In genomic region chr11:33017478-33017877, GRCh38 we compare ENCODE assay signal across 16 cellular contexts. TPM values are rescaled to one million over a fixed set of nuclear protein-coding genes. Genes with fewer than 3 reads are reported as not detected.
DNase-seq lines count a peak whose midpoint lies in the region; ATAC-seq, FAIRE-seq and TF ChIP-seq lines count a peak whose summit lies in the region.
"Had no signal": no experiment of that assay in that cellular context is flagged by ENCODE, and none has a peak within 500 bp of the region (broad histone marks: within the 10 kb centered on the region; RNA-seq: fewer than 3 reads in every experiment).

No MANE protein-coding gene starts in this region.

- no peak overlapping the region for H2AK5ac ChIP-seq in H9 (ENCODE audit: insufficient read length, low read length)

- no peak overlapping the region for H2BK20ac ChIP-seq in H9 (ENCODE audit: low read depth, low read length, poor library complexity, severe bottlenecking)

- TF ChIP-seq CTCF in H9 (conservative IDR thresholded peaks at IDR 0.05): no peak
- TF ChIP-seq CTCF in Peyer's patch (IDR thresholded peaks at IDR 0.05): no peak
- TF ChIP-seq CTCF in glutamatergic neuron (IDR thresholded peaks at IDR 0.05; ENCODE audit: partially characterized antibody, unreplicated experiment): no peak
- no peak for TF ChIP-seq CTCF in pancreas (IDR thresholded peaks at IDR 0.05)

- H3K79me1 ChIP-seq in H9 (ENCODE audit: insufficient read depth, low read depth, low read length, poor library complexity, severe bottlenecking): no peaks in the 10 kb centered on the region

- H3K27ac ChIP-seq in H9 (ENCODE audit: insufficient read length, low read depth, low read length) (no peak overlapping the region), Peyer's patch (peak overlapping the region in 3 of 4 donors; percentile 7 to 76 (median 48)), pancreas (no peak overlapping the region)

- no peak overlapping the region for H3K4me2 ChIP-seq in H9 (ENCODE audit: insufficient read depth, insufficient read length, low read length)

- H3K9me3 Mint-ChIP-seq in H9 (no peaks in the 10 kb centered on the region), glutamatergic neuron (ENCODE audit: unreplicated experiment) (peaks cover 13% of the 10 kb centered on the region)
- no peaks in the 10 kb centered on the region for H3K9me3 Mint-ChIP-seq in activated T-cell treated with anti-CD3 and anti-CD28 coated beads, Interleukin-2, amount 50 U/mL, for 72 hours
- H3K9me3 Mint-ChIP-seq: activated naive CD4-positive, alpha-beta T cell treated with anti-CD3 and anti-CD28 coated beads, Interleukin-2, amount 50 U/mL, for 72 hours had no signal

- DNase-seq in H9 (no peak), Peyer's patch (no peak), glutamatergic neuron (no peak), pancreas (no peak), T-helper 1 cell (no peak)
- no peak for DNase-seq in activated T-cell treated with anti-CD3 and anti-CD28 coated beads, Interleukin-2, amount 50 U/mL, for 72 hours
- DNase-seq: activated CD4-positive, alpha-beta T cell treated with anti-CD3 and anti-CD28 coated beads for 4 hours; BE2C; DMS79; KG1; T-helper 17 cell had no signal

- WGBS in H9 (ENCODE audit: extremely low coverage, insufficient read length, low lambda C conversion rate): no CpG with 5 or more reads among the region's 9 CpGs
- WGBS in pancreas, 2 donors: 37 to 40% methylated on average over 9 of the region's 9 CpGs

- H3T11ph ChIP-seq in H9 (ENCODE audit: low read length): no peak overlapping the region

- no peak overlapping the region for H4K5ac ChIP-seq in H9 (ENCODE audit: insufficient read length, low read depth, low read length)

- no peak overlapping the region for H3K14ac ChIP-seq in H9 (ENCODE audit: insufficient read depth, low read length)

- no peak overlapping the region for H3K9ac ChIP-seq in H9 (ENCODE audit: extremely low read depth, insufficient read length, low read length)

- H3K36me3 ChIP-seq in Peyer's patch: no peaks in the 10 kb centered on the region
- no peaks in the 10 kb centered on the region for H3K36me3 ChIP-seq in pancreas
- H3K36me3 ChIP-seq: BE2C had no signal

- no peak overlapping the region for H2AFZ ChIP-seq in H9 (ENCODE audit: low read length)

- no peak overlapping the region for H2BK15ac ChIP-seq in H9 (ENCODE audit: low read depth, low read length)

- ATAC-seq in pancreas (peak in 3 of 4 donors; percentile 16 to 31 (median 28)), HG03342 (IDR thresholded peaks at IDR 0.05; ENCODE audit: unreplicated experiment) (no peak), GM18867 (IDR thresholded peaks at IDR 0.05; ENCODE audit: unreplicated experiment) (no peak)
- no peak for ATAC-seq in activated T-cell treated with anti-CD3 and anti-CD28 coated beads, Interleukin-2, amount 50 U/mL, for 72 hours (replicated peaks in 1 of 2)
- ATAC-seq: activated naive CD4-positive, alpha-beta T cell treated with anti-CD3 and anti-CD28 coated beads, Interleukin-2, amount 50 U/mL, for 72 hours; HCT116; T-helper 17 cell had no signal

- H3K27me3 Mint-ChIP-seq in H9 (ENCODE audit: low read depth): peaks cover 28% of the 10 kb centered on the region
- peaks cover 6% of the 10 kb centered on the region for H3K27me3 Mint-ChIP-seq in glutamatergic neuron (ENCODE audit: unreplicated experiment)
- H3K27me3 Mint-ChIP-seq in activated T-cell treated with anti-CD3 and anti-CD28 coated beads, Interleukin-2, amount 50 U/mL, for 72 hours (ENCODE audit: low read depth): peaks cover 54% of the 10 kb centered on the region

- no peak for TF ChIP-seq POLR2A in Peyer's patch (IDR thresholded peaks at IDR 0.05)

- intact Hi-C loops in pancreas (cut with DNase I): no loop called here

- no peak overlapping the region; a peak in 1 of 7 replicates for H3K27ac Mint-ChIP-seq in H9
- no peak overlapping the region for H3K27ac Mint-ChIP-seq in glutamatergic neuron (ENCODE audit: unreplicated experiment)
- no peak overlapping the region for H3K27ac Mint-ChIP-seq in activated T-cell treated with anti-CD3 and anti-CD28 coated beads, Interleukin-2, amount 50 U/mL, for 72 hours
- H3K27ac Mint-ChIP-seq: activated naive CD4-positive, alpha-beta T cell treated with anti-CD3 and anti-CD28 coated beads, Interleukin-2, amount 50 U/mL, for 72 hours; T-helper 17 cell had no signal

- peaks cover 7% of the 10 kb centered on the region for H3K23me2 ChIP-seq in H9 (ENCODE audit: insufficient read length, low read depth, low read length, poor library complexity, severe bottlenecking)

- no peak overlapping the region for H2BK120ac ChIP-seq in H9 (ENCODE audit: low read depth, low read length, poor library complexity, severe bottlenecking)

- no peak overlapping the region for H2BK12ac ChIP-seq in H9 (ENCODE audit: insufficient read length, low read depth, low read length)

- no peak for FAIRE-seq in pancreas (lab: Jason Lieb, UNC)
- FAIRE-seq: endometrium had no signal

- H3K36me3 Mint-ChIP-seq in H9 (ENCODE audit: insufficient read depth in 1 of 3, low read depth in 3 of 3) (no peaks in the 10 kb centered on the region), glutamatergic neuron (ENCODE audit: unreplicated experiment) (no peaks in the 10 kb centered on the region)
- peaks cover 2 to 3% of the 10 kb centered on the region in 2 donors for H3K36me3 Mint-ChIP-seq in activated T-cell treated with anti-CD3 and anti-CD28 coated beads, Interleukin-2, amount 50 U/mL, for 72 hours (ENCODE audit: insufficient read depth in 2 of 2)

- no peak overlapping the region for H4K8ac ChIP-seq in H9 (replicated peaks; ENCODE audit: insufficient read length, low read depth, low read length)

- H3K79me2 ChIP-seq in H9 (ENCODE audit: insufficient read depth, low read length): no peaks in the 10 kb centered on the region

- no peak overlapping the region for H3K4ac ChIP-seq in H9 (ENCODE audit: low read depth, low read length)

- H2BK5ac ChIP-seq in H9 (ENCODE audit: insufficient read length, low read length): no peak overlapping the region

- H3K4me3 ChIP-seq in Peyer's patch (peak overlapping the region in 2 of 4 donors; percentile 66 to 74), pancreas (peak overlapping the region in 2 of 4 donors; percentile 74 to 79)

- H3K56ac ChIP-seq in H9 (ENCODE audit: insufficient read length, low read depth, low read length): no peak overlapping the region

- no peaks in the 10 kb centered on the region for H4K20me1 ChIP-seq in H9 (ENCODE audit: control insufficient read depth, insufficient read depth, insufficient read length)

- peaks cover 2% of the 10 kb centered on the region; the same call in 1 of the 2 replicates for H3K4me1 ChIP-seq in H9 (ENCODE audit: insufficient read depth, low read length)
- peaks cover 0 to 30% (median 6%) of the 10 kb centered on the region in 4 donors for H3K4me1 ChIP-seq in Peyer's patch
- H3K4me1 ChIP-seq in pancreas: peaks cover 0 to 20% (median 15%) of the 10 kb centered on the region in 3 donors
- H3K4me1 ChIP-seq: BE2C had no signal

- peak overlapping the region; percentile 12 to 83; a peak in 3 of 5 replicates for H3K4me3 Mint-ChIP-seq in H9
- H3K4me3 Mint-ChIP-seq in glutamatergic neuron (ENCODE audit: unreplicated experiment): peak overlapping the region; percentile 97
- H3K4me3 Mint-ChIP-seq in activated T-cell treated with anti-CD3 and anti-CD28 coated beads, Interleukin-2, amount 50 U/mL, for 72 hours: no peak overlapping the region
- H3K4me3 Mint-ChIP-seq: T-helper 17 cell had no signal

- no peak overlapping the region for H3K18ac ChIP-seq in H9 (ENCODE audit: insufficient read length, low read depth, low read length)

- peaks cover 16 to 20% of the 10 kb centered on the region in 2 experiments for H3K4me1 Mint-ChIP-seq in H9
- H3K4me1 Mint-ChIP-seq in glutamatergic neuron (ENCODE audit: low read depth, unreplicated experiment): peaks cover 10% of the 10 kb centered on the region
- H3K4me1 Mint-ChIP-seq in activated T-cell treated with anti-CD3 and anti-CD28 coated beads, Interleukin-2, amount 50 U/mL, for 72 hours (ENCODE audit: low read depth): peaks cover 24% of the 10 kb centered on the region

- H3K27me3 ChIP-seq in H9 (ENCODE audit: insufficient read depth, low read length): no peaks in the 10 kb centered on the region
- H3K27me3 ChIP-seq in Peyer's patch: no peaks in the 10 kb centered on the region
- H3K27me3 ChIP-seq in pancreas: no peaks in the 10 kb centered on the region
- H3K27me3 ChIP-seq: BE2C had no signal

- H4K91ac ChIP-seq in H9 (ENCODE audit: insufficient read length, low read depth, low read length): no peak overlapping the region

- H3K9me3 ChIP-seq in H9 (ENCODE audit: control insufficient read depth, low read depth, low read length) (no peaks in the 10 kb centered on the region), Peyer's patch (no peaks in the 10 kb centered on the region), pancreas (no peaks in the 10 kb centered on the region)
- H3K9me3 ChIP-seq: BE2C had no signal

- no peak overlapping the region for H3K23ac ChIP-seq in H9 (ENCODE audit: insufficient read length, low read depth, low read length)

RNA-seq across cellular contexts. Expression of gene DEPDC7, which starts 1.8 kb away (rescaled TPM):
- total RNA-seq in H9 (2021): 4.4 TPM in 2 replicates
- 10 to 100 TPM in 3 of 4 donors, 1 to 10 TPM in 1; 3.3 to 76.2 (median 36.9) TPM for total RNA-seq in Peyer's patch
- 28.7 TPM for total RNA-seq in glutamatergic neuron (ENCODE audit: unreplicated experiment)
- total RNA-seq in pancreas: 1 to 10 TPM; 1.5 to 2.9 (median 2.6) TPM
- 1 to 10 TPM; 2.6 to 3.3 TPM for polyA plus RNA-seq in pancreas
- 1 to 10 TPM; 1.2 to 2.4 TPM for total RNA-seq in activated T-cell treated with anti-CD3 and anti-CD28 coated beads, Interleukin-2, amount 50 U/mL, for 72 hours

RNA-seq across cellular contexts. Expression of gene TCP11L1, which starts 21.9 kb away (rescaled TPM):
- total RNA-seq in H9 (2021): 20.0 and 20.3 TPM in 2 replicates
- 10 to 100 TPM; 28.9 to 98.4 (median 78.4) TPM for total RNA-seq in Peyer's patch
- total RNA-seq in glutamatergic neuron (ENCODE audit: unreplicated experiment): 42.0 TPM
- 10 to 100 TPM in 1 of 6 donors, 1 to 10 TPM in 5; 5.9 to 12.8 (median 8.3) TPM for total RNA-seq in pancreas
- 1 to 10 TPM; 4.1 to 4.6 TPM for polyA plus RNA-seq in pancreas
- 10 to 100 TPM; 12.0 to 15.7 TPM for total RNA-seq in activated T-cell treated with anti-CD3 and anti-CD28 coated beads, Interleukin-2, amount 50 U/mL, for 72 hours

Comparison
In these comparisons a context has a peak if more than half of its experiments do, and no peak if none do; other contexts are left out.
1. H3K27ac ChIP-seq: peak in Peyer's patch (3 of 4); none in H9 (single experiment) and pancreas (0 of 4).
2. H3K4me3 Mint-ChIP-seq: peak in H9 (2 of 2) and glutamatergic neuron (single experiment); none in activated T-cell treated with anti-CD3 and anti-CD28 coated beads, Interleukin-2, amount 50 U/mL, for 72 hours (0 of 2).
3. ATAC-seq: peak in pancreas (3 of 4); none in activated T-cell treated with anti-CD3 and anti-CD28 coated beads, Interleukin-2, amount 50 U/mL, for 72 hours (0 of 2), HG03342 (single experiment) and GM18867 (single experiment).